In the genomic region with DNA sequence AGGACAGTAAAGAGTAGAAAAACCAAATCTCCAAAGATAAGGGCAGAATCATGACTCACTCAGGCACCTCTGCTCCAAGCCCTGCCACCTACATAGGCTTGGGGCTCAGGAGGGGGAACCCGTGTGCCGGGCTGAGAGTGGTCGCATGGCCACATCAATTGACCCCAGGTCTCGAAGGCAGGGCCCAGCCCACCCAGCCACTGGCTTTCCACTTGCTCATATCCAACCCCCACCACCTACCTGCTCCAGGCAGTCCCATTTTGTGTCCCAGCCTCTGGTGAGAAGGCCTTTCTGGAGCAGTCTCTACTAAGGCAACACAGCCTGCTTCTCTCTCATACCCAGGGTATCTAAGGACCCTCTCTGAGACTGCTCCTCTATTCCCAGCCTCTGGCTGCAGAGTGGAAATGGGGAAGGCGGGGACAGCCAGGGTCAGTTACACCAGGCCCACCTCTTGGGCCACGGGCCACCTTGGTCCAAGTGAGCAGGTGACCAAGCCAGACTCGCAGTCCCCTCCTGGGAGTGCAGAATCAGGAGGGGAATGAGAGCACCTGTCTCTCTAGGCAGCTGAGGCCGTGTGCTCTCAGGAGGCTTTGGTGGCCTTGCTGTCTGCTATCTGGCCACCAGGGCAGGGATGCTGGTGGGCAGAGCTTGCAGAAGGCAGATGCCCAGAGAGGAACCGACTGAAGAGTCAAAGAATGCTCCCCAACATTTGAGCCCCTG, we compare ENCODE assay signal across 20 cellular contexts. TPM values are rescaled to one million over a fixed set of nuclear protein-coding genes. Genes with fewer than 3 reads are reported as not detected.
DNase-seq lines count a peak whose midpoint lies in the region; ATAC-seq, FAIRE-seq and TF ChIP-seq lines count a peak whose summit lies in the region.
"Had no signal": no experiment of that assay in that cellular context is flagged by ENCODE, and none has a peak within 500 bp of the region (broad histone marks: within the 10 kb centered on the region; RNA-seq: fewer than 3 reads in every experiment).

No MANE protein-coding gene starts in this region.

- no peak for FAIRE-seq in A549 (lab: Jason Lieb, UNC)
- FAIRE-seq: GM12878, HTR-8/SVneo had no signal

- no peaks in the 10 kb centered on the region for H3K9me3 Mint-ChIP-seq in progenitor cell of endocrine pancreas (ENCODE audit: low read depth)
- H3K9me3 Mint-ChIP-seq: memory B cell had no signal

- H3K27me3 Mint-ChIP-seq in progenitor cell of endocrine pancreas = peaks cover 18% of the 10 kb centered on the region
- H3K27me3 Mint-ChIP-seq: memory B cell had no signal

- H3K4me3 Mint-ChIP-seq in progenitor cell of endocrine pancreas (ENCODE audit: low read depth) = no peak overlapping the region
- H3K4me3 Mint-ChIP-seq: activated CD8-positive, alpha-beta T cell treated with anti-CD3 and anti-CD28 coated beads, Interleukin-2, amount 10 ng/mL, durations not matched to agents 7 days and 5 days; memory B cell; naive B cell had no signal

- no peak overlapping the region for H3K4me3 ChIP-seq in A549
- no peak overlapping the region for H3K4me3 ChIP-seq in H7 (ENCODE audit: insufficient read depth, low read depth, low read length)
- no peak overlapping the region for H3K4me3 ChIP-seq in epithelial cell of esophagus (ENCODE audit: low read length)
- H3K4me3 ChIP-seq: adrenal gland, coronary artery, GM12878, ovary had no signal

- no peak for TF ChIP-seq EP300 in A549 (IDR thresholded peaks at IDR 0.05)

- H3K4me1 ChIP-seq in A549 = no peaks in the 10 kb centered on the region
- H3K4me1 ChIP-seq: adrenal gland had no signal

- H3K9me3 ChIP-seq in A549 = no peaks in the 10 kb centered on the region
- H3K9me3 ChIP-seq: adrenal gland, ovary had no signal

- WGBS in A549 (ENCODE audit: missing lambda C conversion rate) = 77% methylated on average over 9 of the region's 9 CpGs

- no peak overlapping the region for H3K4me2 ChIP-seq in A549

- no peak for TF ChIP-seq POLR2A in A549 (IDR thresholded peaks at IDR 0.05; ENCODE audit: low read length)

- H3K36me3 Mint-ChIP-seq in progenitor cell of endocrine pancreas (ENCODE audit: insufficient read depth) = no peaks in the 10 kb centered on the region
- H3K36me3 Mint-ChIP-seq: memory B cell, naive B cell had no signal

- H3K27ac ChIP-seq in A549 = no peak overlapping the region
- H3K27ac ChIP-seq: adrenal gland, coronary artery, ovary had no signal

- no peak for TF ChIP-seq RAD21 in A549 (conservative IDR thresholded peaks at IDR 0.05 in 1 of 2, IDR thresholded peaks at IDR 0.05 in 1 of 2)

- H3K4me1 Mint-ChIP-seq in progenitor cell of endocrine pancreas (ENCODE audit: low read depth) = no peaks in the 10 kb centered on the region
- H3K4me1 Mint-ChIP-seq: memory B cell, naive B cell had no signal

- CTCF ChIA-PET in A549 (lab: Yijun Ruan, JAX) = no interaction called here

- POLR2A ChIA-PET in A549 (lab: Yijun Ruan, JAX) = no interaction called here

- ATAC-seq in A549 = peak; percentile 66 to 82; a peak in 5 of 6 replicates
- ATAC-seq: activated CD8-positive, alpha-beta T cell treated with anti-CD3 and anti-CD28 coated beads, Interleukin-2, amount 10 ng/mL, durations not matched to agents 7 days and 5 days; GM12878; right cardiac atrium had no signal

- no peak for TF ChIP-seq CTCF in A549 (IDR thresholded peaks at IDR 0.05)
- peak; percentile 6 for TF ChIP-seq CTCF in epithelial cell of esophagus (IDR thresholded peaks at IDR 0.05; ENCODE audit: insufficient read depth, low read depth, low read length, missing control alignments)
- TF ChIP-seq CTCF in progenitor cell of endocrine pancreas (IDR thresholded peaks at IDR 0.05; ENCODE audit: unreplicated experiment) = peak; percentile 22

- no peak for DNase-seq in A549 (ENCODE audit: low read depth in 1 of 2, low spot score in 1 of 2)
- DNase-seq in H7 = peak; percentile 62
- DNase-seq in epithelial cell of esophagus (ENCODE audit: low read depth) = no peak
- no peak for DNase-seq in progenitor cell of endocrine pancreas (ENCODE audit: low spot score, unreplicated experiment)
- DNase-seq in cerebellar nuclear complex (lab: John Stamatoyannopoulos, UW) = no peak
- no peak for DNase-seq in NCI-H446 treated with DMSO at 0.1 percent for 48 hours (lab: John Stamatoyannopoulos, UW)
- DNase-seq in 8988T = no peak
- DNase-seq: activated CD8-positive, alpha-beta T cell treated with anti-CD3 and anti-CD28 coated beads, Interleukin-2, amount 10 ng/mL, durations not matched to agents 7 days and 5 days; activated naive CD4-positive, alpha-beta T cell; adrenal gland; DMS79; naive B cell; NCI-H187 treated with DMSO at 0.1 percent for 48 hours; ovary; right cardiac atrium; stimulated activated CD4-positive, alpha-beta T cell treated with anti-CD3 and anti-CD28 coated beads, Interleukin-15, amount 100 ng/mL, for 24 hours had no signal

- H3K27ac Mint-ChIP-seq in progenitor cell of endocrine pancreas = no peak overlapping the region
- H3K27ac Mint-ChIP-seq: activated CD8-positive, alpha-beta T cell treated with anti-CD3 and anti-CD28 coated beads, Interleukin-2, amount 10 ng/mL, durations not matched to agents 7 days and 5 days; memory B cell; naive B cell had no signal

- no peaks in the 10 kb centered on the region for H3K27me3 ChIP-seq in H7 (ENCODE audit: control insufficient read depth, insufficient read depth, low read length)
- H3K27me3 ChIP-seq: adrenal gland, ovary had no signal

- no peaks in the 10 kb centered on the region for H3K36me3 ChIP-seq in H7 (replicated peaks; ENCODE audit: control insufficient read depth, insufficient read depth, low read length)
- H3K36me3 ChIP-seq: adrenal gland, ovary had no signal

TF ChIP-seq in A549, 52 proteins besides CTCF, POLR2A, EP300 and RAD21:
- TF ChIP-seq HOXB13 (CRISPR knock-in tag; IDR thresholded peaks at IDR 0.05; ENCODE audit: low read depth) = no peak
- no peak for TF ChIP-seq FOSL2 (IDR thresholded peaks at IDR 0.05)
- TF ChIP-seq FOSL2 (CRISPR knock-in tag; IDR thresholded peaks at IDR 0.05) = no peak
- TF ChIP-seq, protein P1, sequence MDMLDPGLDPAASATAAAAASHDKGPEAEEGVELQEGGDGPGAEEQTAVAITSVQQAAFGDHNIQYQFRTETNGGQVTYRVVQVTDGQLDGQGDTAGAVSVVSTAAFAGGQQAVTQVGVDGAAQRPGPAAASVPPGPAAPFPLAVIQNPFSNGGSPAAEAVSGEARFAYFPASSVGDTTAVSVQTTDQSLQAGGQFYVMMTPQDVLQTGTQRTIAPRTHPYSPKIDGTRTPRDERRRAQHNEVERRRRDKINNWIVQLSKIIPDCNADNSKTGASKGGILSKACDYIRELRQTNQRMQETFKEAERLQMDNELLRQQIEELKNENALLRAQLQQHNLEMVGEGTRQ (IDR thresholded peaks at IDR 0.05) = no peak
- no peak for TF ChIP-seq CHD2 (IDR thresholded peaks at IDR 0.05; ENCODE audit: low read length, partially characterized antibody)
- no peak for TF ChIP-seq GATA3 (IDR thresholded peaks at IDR 0.05; ENCODE audit: borderline replicate concordance)
- TF ChIP-seq SMC3 (IDR thresholded peaks at IDR 0.05) = no peak

RNA-seq across cellular contexts. Expression of a gene that starts 20.8 kb away (rescaled TPM):
- polyA plus RNA-seq in A549 (2011; rRNA removed) (3.1 and 4.3 TPM in 2 replicates), A549 (2017; fragmentation: RNase III; extraction: RNeasy Plus Mini Kit Qiagen cat#74134 plus additional on column Dnase treatment) (1.1 to 1.3 TPM (median 1.1 TPM) in 3 replicates)
- polyA plus RNA-seq in A549 (2012; cell fraction: cytosol; rRNA removed) = 1.0 and 1.1 TPM in 2 replicates
- polyA plus RNA-seq in A549 (2012; cell fraction: nucleus; rRNA removed) = 2.3 and 3.5 TPM in 2 replicates
- polyA minus RNA-seq in A549 (2011; rRNA and poly(A)+ RNA removed) = 8.6 and 11.6 TPM in 2 replicates
- 1.2 and 1.6 TPM in 2 replicates for total RNA-seq in H7 (2014; rRNA removed; shearing (Covaris generic))
- 0.78 and 0.86 TPM in 2 replicates for total RNA-seq in progenitor cell of endocrine pancreas
